8 cellular contexts compared by ENCODE assay signal in genomic region chr1:184222561-184223157, GRCh38.
DNase-seq lines count a peak whose midpoint lies in the region; ATAC-seq, FAIRE-seq and TF ChIP-seq lines count a peak whose summit lies in the region.

No MANE protein-coding gene starts in this region.

- H3K9me3 ChIP-seq in endothelial cell of umbilical vein (replicated peaks; ENCODE audit: control insufficient read depth, insufficient read depth, low read length) (no peaks in the 10 kb centered on the region), muscle layer of colon (ENCODE audit: low read length) (no peaks in the 10 kb centered on the region), stomach smooth muscle (ENCODE audit: control insufficient read depth in 2 of 2, low read length in 2 of 2) (no peaks in the 10 kb centered on the region)

- H3K4me2 ChIP-seq in endothelial cell of umbilical vein (ENCODE audit: insufficient read depth, low read length), result no peak overlapping the region

- no peaks in the 10 kb centered on the region for H4K20me1 ChIP-seq in endothelial cell of umbilical vein (replicated peaks; ENCODE audit: control insufficient read depth, extremely low read depth, insufficient read depth, low read length)

- intact Hi-C loops in endothelial cell of umbilical vein (cut with micrococcal nuclease), result loop anchor here (1.0 to 5.0 kb wide), 7 partner anchors 70 to 568 kb away; no protein-coding TSS in a partner anchor

- no peaks in the 10 kb centered on the region for H3K79me2 ChIP-seq in endothelial cell of umbilical vein (ENCODE audit: control insufficient read depth, insufficient read depth, low read length)

- no peak overlapping the region for H2AFZ ChIP-seq in endothelial cell of umbilical vein (ENCODE audit: low read depth, low read length)

- H3K36me3 ChIP-seq in endothelial cell of umbilical vein (ENCODE audit: control insufficient read depth in 2 of 2, extremely low read depth in 1 of 2, insufficient read depth in 2 of 2, low read length in 2 of 2), result no peaks in the 10 kb centered on the region
- no peaks in the 10 kb centered on the region for H3K36me3 ChIP-seq in muscle layer of colon (ENCODE audit: insufficient read depth, low read length)
- H3K36me3 ChIP-seq in stomach smooth muscle (ENCODE audit: control insufficient read depth in 2 of 2, insufficient read depth in 2 of 2, low read length in 2 of 2), result no peaks in the 10 kb centered on the region

- H3K27me3 ChIP-seq in endothelial cell of umbilical vein (ENCODE audit: control insufficient read depth in 2 of 2, insufficient read depth in 2 of 2, low read length in 2 of 2) (peaks cover 6 to 8% of the 10 kb centered on the region in 2 experiments), muscle layer of colon (ENCODE audit: control insufficient read depth in 1 of 2, insufficient read depth in 2 of 2, low read length in 2 of 2) (no peaks in the 10 kb centered on the region), stomach smooth muscle (ENCODE audit: control insufficient read depth in 1 of 2, insufficient read depth in 2 of 2, low read length in 2 of 2) (no peaks in the 10 kb centered on the region)

- no peaks in the 10 kb centered on the region for H3K9me1 ChIP-seq in endothelial cell of umbilical vein (replicated peaks; ENCODE audit: control insufficient read depth, extremely low read depth, insufficient read depth, low read length)

- H3K4me3 ChIP-seq in endothelial cell of umbilical vein (replicated peaks in 1 of 3; ENCODE audit: insufficient read depth in 1 of 3, low read depth in 1 of 3, low read length in 3 of 3), result no peak overlapping the region
- H3K4me3 ChIP-seq in muscle layer of colon (ENCODE audit: low read depth in 1 of 2, low read length in 2 of 2), result peak overlapping the region in 1 of 2 donors; percentile 22
- H3K4me3 ChIP-seq in stomach smooth muscle (ENCODE audit: low read length in 2 of 2), result peak overlapping the region; percentile 38 to 58

- TF ChIP-seq POLR2A in endothelial cell of umbilical vein (IDR thresholded peaks at IDR 0.05; ENCODE audit: low read depth, low read length), result no peak

- dilution Hi-C loops in endothelial cell of umbilical vein (cut with MboI; ENCODE audit: extremely low pct_ligation_motif_present, low sequenced_read_pairs), result no loop called here

- TF ChIP-seq CTCF in GM10248 (IDR thresholded peaks at IDR 0.05; ENCODE audit: control extremely low read depth, extremely low read depth, low read depth, missing control alignments) (peak; percentile 87), endothelial cell of umbilical vein (IDR thresholded peaks at IDR 0.05; ENCODE audit: extremely low read depth in 1 of 2, insufficient read depth in 1 of 2, low read depth in 1 of 2, low read length in 2 of 2) (peak; percentile 87 to 90)

- CTCF ChIA-PET in GM10248 (lab: Yijun Ruan, JAX) (interaction anchor here (0.7 to 4.4 kb wide), 20 partner anchors 10 to 568 kb away, joined by 3 to 18 read pairs (median 5); no protein-coding TSS in a partner anchor), endothelial cell of umbilical vein (lab: Charles Lee) (interaction anchor here (0.6 to 7.5 kb wide), 37 partner anchors 9 to 568 kb away, joined by 3 to 143 read pairs (median 4); partner anchors contain the start of genes C1orf21 and TSEN15)

- no peak overlapping the region for H3K9ac ChIP-seq in endothelial cell of umbilical vein (replicated peaks; ENCODE audit: extremely low read depth, insufficient read depth, low read length)
- peak overlapping the region; percentile 20 for H3K9ac ChIP-seq in muscle layer of colon (ENCODE audit: low read length)
- H3K9ac ChIP-seq in stomach smooth muscle (ENCODE audit: low read length in 2 of 2), result no peak overlapping the region

- no peak for ATAC-seq in HG03280 (IDR thresholded peaks at IDR 0.05; ENCODE audit: unreplicated experiment)

- DNase-seq in A172 (ENCODE audit: low spot score) (peak; percentile 60), GM10248 (ENCODE audit: extremely low spot score) (peak; percentile 60), NCI-H2107 (lab: John Stamatoyannopoulos, UW) (peak; percentile 65), endothelial cell of umbilical vein (ENCODE audit: low read depth, low spot score) (peak; percentile 57)
- DNase-seq in activated CD4-positive, alpha-beta T cell treated with anti-CD3 and anti-CD28 coated beads, Interleukin-2, amount 50 U/mL, for 48 hours, result peak; percentile 39 to 59

- H3K27ac ChIP-seq in endothelial cell of umbilical vein (ENCODE audit: insufficient read depth, low read depth, low read length) (no peak overlapping the region), muscle layer of colon (ENCODE audit: low read depth, low read length) (no peak overlapping the region), stomach smooth muscle (ENCODE audit: low read length) (no peak overlapping the region)

- POLR2A ChIA-PET in GM10248 (lab: Yijun Ruan, JAX), result no interaction called here
- POLR2A ChIA-PET in endothelial cell of umbilical vein (lab: Charles Lee), result no interaction called here

- peak; percentile 88 for FAIRE-seq in endothelial cell of umbilical vein (lab: Jason Lieb, UNC)

- no TSS peak for BruUV-seq in endothelial cell of umbilical vein (replicated peaks; lab: Mats Ljungman, UMichigan)

- no peaks in the 10 kb centered on the region for H3K4me1 ChIP-seq in endothelial cell of umbilical vein (ENCODE audit: control insufficient read depth, extremely low read depth, insufficient read depth, low read length)
- H3K4me1 ChIP-seq in muscle layer of colon (ENCODE audit: insufficient read depth, low read length), result no peaks in the 10 kb centered on the region
- peaks cover 5% of the 10 kb centered on the region for H3K4me1 ChIP-seq in stomach smooth muscle (ENCODE audit: control insufficient read depth, insufficient read depth, low read length)

TF ChIP-seq in endothelial cell of umbilical vein, 7 proteins besides CTCF, POLR2A, EP300 and RAD21:
- no peak for TF ChIP-seq EZH2 (IDR thresholded peaks at IDR 0.05; ENCODE audit: borderline replicate concordance, low read depth, low read length, severe bottlenecking)
- TF ChIP-seq FOS (IDR thresholded peaks at IDR 0.05; ENCODE audit: borderline replicate concordance, insufficient read depth, low read length), result no peak

Comparison
In these comparisons a context has a peak if more than half of its experiments do, and no peak if none do; other contexts are left out.
1. H3K4me3 ChIP-seq: peak in stomach smooth muscle (2 of 2); none in endothelial cell of umbilical vein (0 of 3).
2. Peak in every context shown above with its lines, with median percentiles within 50 percentile points of each other: DNase-seq.